ENCODE assay signal across 19 cellular contexts in genomic region chr7:94195813-94196212, GRCh38.
A peak's percentile ranks its signal among the peaks of the same experiment; 100 is the strongest.
DNase-seq lines count a peak whose midpoint lies in the region; ATAC-seq, FAIRE-seq and TF ChIP-seq lines count a peak whose summit lies in the region.
"Had no signal": no experiment of that assay in that cellular context is flagged by ENCODE, and none has a peak within 500 bp of the region (broad histone marks: within the 10 kb centered on the region; RNA-seq: fewer than 3 reads in every experiment).

No MANE protein-coding gene starts in this region.

- peaks cover 17% of the 10 kb centered on the region for H3F3A ChIP-seq in GM23248 (ENCODE audit: insufficient read depth)
- H3F3A ChIP-seq in SK-N-SH (replicated peaks; ENCODE audit: insufficient read depth) = peaks cover 7% of the 10 kb centered on the region

- intact Hi-C loops in naive thymus-derived CD4-positive, alpha-beta T cell (cut with micrococcal nuclease) = no loop called here

- no peaks in the 10 kb centered on the region for H3K4me1 Mint-ChIP-seq in naive thymus-derived CD4-positive, alpha-beta T cell
- H3K4me1 Mint-ChIP-seq: CD14-positive monocyte had no signal

- H3K27me3 ChIP-seq in GM23248 (replicated peaks; ENCODE audit: insufficient read depth) (no peaks in the 10 kb centered on the region), SK-N-SH (ENCODE audit: insufficient read depth) (no peaks in the 10 kb centered on the region)
- H3K27me3 ChIP-seq in naive thymus-derived CD4-positive, alpha-beta T cell (ENCODE audit: control insufficient read depth in 2 of 2, insufficient read depth in 2 of 2, low read length in 2 of 2) = no peaks in the 10 kb centered on the region

- no peaks in the 10 kb centered on the region for H3K9me3 ChIP-seq in A549
- no peaks in the 10 kb centered on the region for H3K9me3 ChIP-seq in GM23248 (ENCODE audit: low read depth)
- H3K9me3 ChIP-seq in SK-N-SH = no peaks in the 10 kb centered on the region
- H3K9me3 ChIP-seq in naive thymus-derived CD4-positive, alpha-beta T cell (ENCODE audit: control insufficient read depth in 2 of 3, low read length in 3 of 3) = no peaks in the 10 kb centered on the region

- H3K9ac ChIP-seq in GM23248 = no peak overlapping the region
- H3K9ac ChIP-seq in SK-N-SH = no peak overlapping the region

- ATAC-seq in A549 = no peak
- no peak for ATAC-seq in GM21381 (IDR thresholded peaks at IDR 0.05; ENCODE audit: unreplicated experiment)
- no peak for ATAC-seq in naive thymus-derived CD4-positive, alpha-beta T cell
- no peak for ATAC-seq in GM19463 (IDR thresholded peaks at IDR 0.05; ENCODE audit: unreplicated experiment)
- ATAC-seq: CD8-positive, alpha-beta T cell; K562 had no signal

- no peaks in the 10 kb centered on the region for H3K9me2 ChIP-seq in GM23248 (ENCODE audit: insufficient read depth)
- no peaks in the 10 kb centered on the region for H3K9me2 ChIP-seq in SK-N-SH

- no peak overlapping the region for H3K27ac Mint-ChIP-seq in naive thymus-derived CD4-positive, alpha-beta T cell
- H3K27ac Mint-ChIP-seq: CD14-positive monocyte; CD8-positive, alpha-beta T cell; H9; HFFc6 had no signal

- H2AFZ ChIP-seq in GM23248 = no peak overlapping the region
- no peak overlapping the region for H2AFZ ChIP-seq in SK-N-SH (ENCODE audit: low read depth)

- DNase-seq in A549 (ENCODE audit: low read depth in 1 of 2, low spot score in 1 of 2) (no peak), GM23248 (peak; percentile 11), SK-N-SH (no peak), iris pigment epithelial cell (ENCODE audit: low read depth) (peak; percentile 15), kidney tubule cell (ENCODE audit: low spot score) (no peak)
- DNase-seq in naive thymus-derived CD4-positive, alpha-beta T cell = no peak
- DNase-seq: 8988T; CD8-positive, alpha-beta T cell; COR-L47; DMS153; DMS79 treated with DMSO at 0.1 percent for 48 hours; GOT3; H9; HFFc6 had no signal

- H3K79me2 ChIP-seq in GM23248 (ENCODE audit: insufficient read depth) (no peaks in the 10 kb centered on the region), SK-N-SH (ENCODE audit: insufficient read depth) (no peaks in the 10 kb centered on the region)

- TF ChIP-seq POLR2A in A549 (IDR thresholded peaks at IDR 0.05; ENCODE audit: low read length) = no peak

- no peak overlapping the region for H3K4me3 Mint-ChIP-seq in naive thymus-derived CD4-positive, alpha-beta T cell
- H3K4me3 Mint-ChIP-seq: CD14-positive monocyte; CD8-positive, alpha-beta T cell; H9; HFFc6 had no signal

- POLR2A ChIA-PET in A549 (lab: Yijun Ruan, JAX) = no interaction called here
- POLR2A ChIA-PET in SK-N-SH (lab: Yijun Ruan, JAX) = no interaction called here
- POLR2A ChIA-PET in naive thymus-derived CD4-positive, alpha-beta T cell (lab: Charles Lee) = no interaction called here

- FAIRE-seq in A549 (lab: Jason Lieb, UNC) = peak; percentile 67
- FAIRE-seq: K562 had no signal

- H3K9me3 Mint-ChIP-seq in naive thymus-derived CD4-positive, alpha-beta T cell = peaks cover 0 to 3% (median 0%) of the 10 kb centered on the region in 11 donors
- H3K9me3 Mint-ChIP-seq: CD8-positive, alpha-beta T cell; HFFc6 had no signal

- no peak for TF ChIP-seq CTCF in A549 (IDR thresholded peaks at IDR 0.05)
- no peak for TF ChIP-seq CTCF in SK-N-SH (IDR thresholded peaks at IDR 0.05)

- H3K27ac ChIP-seq in A549 (no peak overlapping the region), GM23248 (no peak overlapping the region), SK-N-SH (ENCODE audit: low read depth in 2 of 2, low read length in 1 of 2) (peak overlapping the region in 1 of 2 experiments; percentile 30; a peak in 2 of 4 replicates)
- no peak overlapping the region for H3K27ac ChIP-seq in naive thymus-derived CD4-positive, alpha-beta T cell (ENCODE audit: low read depth, low read length)
- H3K27ac ChIP-seq: HL-60 had no signal

- CTCF ChIA-PET in A549 (lab: Yijun Ruan, JAX) (interaction anchor here (1.5 kb wide), 1 partner anchor 10 kb away, joined by 3 read pairs; no protein-coding TSS in a partner anchor), SK-N-SH (lab: Yijun Ruan, JAX) (interaction anchor here (0.6 kb wide), 1 partner anchor 927 kb away, joined by 3 read pairs; no protein-coding TSS in a partner anchor)
- CTCF ChIA-PET in naive thymus-derived CD4-positive, alpha-beta T cell (lab: Charles Lee) = no interaction called here

- in situ Hi-C loops in GM23248 (cut with MboI) = no loop called here

- H3K36me3 Mint-ChIP-seq in naive thymus-derived CD4-positive, alpha-beta T cell = no peaks in the 10 kb centered on the region
- H3K36me3 Mint-ChIP-seq: CD14-positive monocyte; CD8-positive, alpha-beta T cell had no signal

- H3K4me3 ChIP-seq in A549 (no peak overlapping the region), GM23248 (no peak overlapping the region), SK-N-SH (ENCODE audit: low read depth in 2 of 2, low read length in 1 of 2) (no peak overlapping the region)
- H3K4me3 ChIP-seq in naive thymus-derived CD4-positive, alpha-beta T cell (ENCODE audit: low read length) = no peak overlapping the region
- H3K4me3 ChIP-seq: K562 had no signal

- H3K27me3 Mint-ChIP-seq in naive thymus-derived CD4-positive, alpha-beta T cell = peaks cover 0 to 4% (median 0%) of the 10 kb centered on the region in 5 donors

- peaks cover 2% of the 10 kb centered on the region; the same call in 2 of the 3 replicates for H3K4me1 ChIP-seq in A549
- peaks cover 21% of the 10 kb centered on the region for H3K4me1 ChIP-seq in GM23248 (ENCODE audit: insufficient read depth)
- H3K4me1 ChIP-seq in SK-N-SH (ENCODE audit: control insufficient read depth in 1 of 2, insufficient read depth in 2 of 2, low read depth in 1 of 2, low read length in 1 of 2) = peaks cover 3% of the 10 kb centered on the region in 2 experiments; a peak in 2 of 4 replicates
- no peaks in the 10 kb centered on the region for H3K4me1 ChIP-seq in naive thymus-derived CD4-positive, alpha-beta T cell (ENCODE audit: control insufficient read depth in 2 of 2, insufficient read depth in 2 of 2, low read length in 2 of 2)

- H4K20me1 ChIP-seq in GM23248 (ENCODE audit: insufficient read depth) = no peaks in the 10 kb centered on the region
- no peaks in the 10 kb centered on the region for H4K20me1 ChIP-seq in SK-N-SH (ENCODE audit: insufficient read depth)

- no peak overlapping the region for H3K4me2 ChIP-seq in A549
- peak overlapping the region; percentile 46 for H3K4me2 ChIP-seq in GM23248 (ENCODE audit: unreplicated experiment)
- H3K4me2 ChIP-seq in SK-N-SH = no peak overlapping the region

- H3K36me3 ChIP-seq in GM23248 (ENCODE audit: low read depth) (no peaks in the 10 kb centered on the region), SK-N-SH (replicated peaks in 1 of 2; ENCODE audit: control insufficient read depth in 1 of 2, insufficient read depth in 2 of 2, low read length in 1 of 2) (peaks cover 0 to 3% of the 10 kb centered on the region in 2 experiments)
- H3K36me3 ChIP-seq in naive thymus-derived CD4-positive, alpha-beta T cell (ENCODE audit: control insufficient read depth in 2 of 3, insufficient read depth in 3 of 3, low read length in 3 of 3) = no peaks in the 10 kb centered on the region

- WGBS in A549 (ENCODE audit: missing lambda C conversion rate) = 91% methylated on average over 1 of the region's 1 CpG
- whole genome bisulfite sequencing in GM23248 (ENCODE audit: low coverage in 1 of 2, low lambda C conversion rate in 2 of 2, missing lambda C conversion rate in 2 of 2), 2 experiments = 44 to 65% methylated on average over 1 of the region's 1 CpG
- WGBS in SK-N-SH (ENCODE audit: low lambda C conversion rate) = 61% methylated on average over 1 of the region's 1 CpG

- TF ChIP-seq RAD21 in A549 (conservative IDR thresholded peaks at IDR 0.05 in 1 of 2, IDR thresholded peaks at IDR 0.05 in 1 of 2) (no peak), SK-N-SH (IDR thresholded peaks at IDR 0.05; ENCODE audit: low read length) (no peak)

- no peak for TF ChIP-seq EP300 in A549 (IDR thresholded peaks at IDR 0.05)
- peak in 1 of 2 experiments; percentile 86; a peak in 2 of 4 replicates for TF ChIP-seq EP300 in SK-N-SH (IDR thresholded peaks at IDR 0.05; ENCODE audit: borderline replicate concordance in 1 of 2, low read depth in 1 of 2, low read length in 1 of 2)

TF ChIP-seq in A549, 52 proteins besides CTCF, POLR2A, EP300 and RAD21 (continues in another document):
- TF ChIP-seq, protein P1, sequence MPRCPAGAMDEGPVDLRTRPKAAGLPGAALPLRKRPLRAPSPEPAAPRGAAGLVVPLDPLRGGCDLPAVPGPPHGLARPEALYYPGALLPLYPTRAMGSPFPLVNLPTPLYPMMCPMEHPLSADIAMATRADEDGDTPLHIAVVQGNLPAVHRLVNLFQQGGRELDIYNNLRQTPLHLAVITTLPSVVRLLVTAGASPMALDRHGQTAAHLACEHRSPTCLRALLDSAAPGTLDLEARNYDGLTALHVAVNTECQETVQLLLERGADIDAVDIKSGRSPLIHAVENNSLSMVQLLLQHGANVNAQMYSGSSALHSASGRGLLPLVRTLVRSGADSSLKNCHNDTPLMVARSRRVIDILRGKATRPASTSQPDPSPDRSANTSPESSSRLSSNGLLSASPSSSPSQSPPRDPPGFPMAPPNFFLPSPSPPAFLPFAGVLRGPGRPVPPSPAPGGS (IDR thresholded peaks at IDR 0.05) = no peak
- no peak for TF ChIP-seq MAX (IDR thresholded peaks at IDR 0.05)

TF ChIP-seq in SK-N-SH, 30 proteins besides CTCF, POLR2A, EP300 and RAD21 (continues in another document):
- TF ChIP-seq PBX3 (IDR thresholded peaks at IDR 0.05) (peak; percentile 94), GATA2 (CRISPR knock-in tag; IDR thresholded peaks at IDR 0.05) (no peak), FOXM1 (IDR thresholded peaks at IDR 0.05; ENCODE audit: low read depth) (0 out of 2 replicates have a peak, but pooled peaks have one; percentile 28), NFIC (IDR thresholded peaks at IDR 0.05; ENCODE audit: borderline replicate concordance) (peak; percentile 69; the same call in 1 of the 2 replicates), FOXJ3 (CRISPR knock-in tag; IDR thresholded peaks at IDR 0.05) (no peak), RFX5 (IDR thresholded peaks at IDR 0.05; ENCODE audit: low read length) (no peak), CHD2 (IDR thresholded peaks at IDR 0.05; ENCODE audit: low read length, partially characterized antibody) (no peak), MXI1 (IDR thresholded peaks at IDR 0.05; ENCODE audit: low read depth, low read length) (no peak), TAF1 (IDR thresholded peaks at IDR 0.05; ENCODE audit: borderline replicate concordance, low read depth, low read length) (no peak), TEAD4 (IDR thresholded peaks at IDR 0.05; ENCODE audit: borderline replicate concordance, insufficient read depth) (peak; percentile 74; the same call in 1 of the 2 replicates)

Comparison
In these comparisons a context has a peak if more than half of its experiments do, and no peak if none do; other contexts are left out.
1. DNase-seq: peak in GM23248 (single experiment) and iris pigment epithelial cell (single experiment); none in A549 (0 of 2), SK-N-SH (single experiment), kidney tubule cell (single experiment) and naive thymus-derived CD4-positive, alpha-beta T cell (0 of 9).
2. Of the 12 proteins assayed by ChIP-seq in both A549 and SK-N-SH: peak only in A549: none; only in SK-N-SH: FOSL2 and PBX3; in both: none; in neither: 9; mixed calls (peak in some experiments, not most) for 1.